In the genomic region with DNA sequence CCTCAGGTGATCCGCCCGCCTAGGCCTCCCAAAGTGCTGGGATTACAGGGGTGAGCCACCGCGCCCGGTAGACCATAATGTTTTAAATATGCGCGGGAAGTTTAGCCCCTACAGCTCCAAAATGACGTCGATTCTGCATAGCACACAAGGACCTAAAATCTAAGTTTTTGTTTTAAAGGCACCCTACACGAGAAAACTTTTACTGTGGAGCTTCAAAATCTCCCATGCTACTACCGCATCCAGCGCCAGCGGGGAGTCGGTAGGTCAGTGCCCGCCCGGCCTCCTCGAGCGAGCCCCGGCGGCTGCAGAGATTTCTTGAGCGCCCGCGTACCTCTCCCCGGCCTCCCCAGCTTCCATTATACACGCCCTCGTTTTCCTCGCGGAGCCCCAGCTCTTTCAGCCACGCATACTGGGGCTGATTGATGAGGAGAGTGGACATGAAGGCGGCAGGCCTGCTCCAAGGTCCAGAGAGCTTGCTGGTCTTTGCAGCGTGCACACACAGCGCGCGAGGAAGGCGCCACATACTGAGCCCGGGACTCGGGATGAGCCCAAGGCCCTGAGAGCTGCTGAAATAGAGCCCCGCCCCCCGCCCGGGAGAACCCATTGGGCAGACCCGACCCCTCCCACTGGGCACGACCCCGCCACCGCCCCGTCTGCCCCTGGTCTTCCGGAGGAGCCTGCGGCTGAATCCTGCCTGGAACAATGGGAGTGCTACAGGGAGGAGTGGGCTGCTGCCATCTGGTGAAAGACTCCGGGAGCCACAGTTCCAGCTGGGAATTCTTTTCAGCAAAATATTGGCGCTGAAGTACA, we compare ENCODE assay signal across 1 cellular context.
TF ChIP-seq lines count a peak whose summit lies in the region.

A gene (minus strand): TSS at position 544 of the 810 bp plus-strand sequence. CDS start 21 bp downstream, at position 523.

TF ChIP-seq in HepG2, 621 proteins besides CTCF, POLR2A, EP300 and RAD21 (continued from another document and continues in another):
- TF ChIP-seq, protein P1, sequence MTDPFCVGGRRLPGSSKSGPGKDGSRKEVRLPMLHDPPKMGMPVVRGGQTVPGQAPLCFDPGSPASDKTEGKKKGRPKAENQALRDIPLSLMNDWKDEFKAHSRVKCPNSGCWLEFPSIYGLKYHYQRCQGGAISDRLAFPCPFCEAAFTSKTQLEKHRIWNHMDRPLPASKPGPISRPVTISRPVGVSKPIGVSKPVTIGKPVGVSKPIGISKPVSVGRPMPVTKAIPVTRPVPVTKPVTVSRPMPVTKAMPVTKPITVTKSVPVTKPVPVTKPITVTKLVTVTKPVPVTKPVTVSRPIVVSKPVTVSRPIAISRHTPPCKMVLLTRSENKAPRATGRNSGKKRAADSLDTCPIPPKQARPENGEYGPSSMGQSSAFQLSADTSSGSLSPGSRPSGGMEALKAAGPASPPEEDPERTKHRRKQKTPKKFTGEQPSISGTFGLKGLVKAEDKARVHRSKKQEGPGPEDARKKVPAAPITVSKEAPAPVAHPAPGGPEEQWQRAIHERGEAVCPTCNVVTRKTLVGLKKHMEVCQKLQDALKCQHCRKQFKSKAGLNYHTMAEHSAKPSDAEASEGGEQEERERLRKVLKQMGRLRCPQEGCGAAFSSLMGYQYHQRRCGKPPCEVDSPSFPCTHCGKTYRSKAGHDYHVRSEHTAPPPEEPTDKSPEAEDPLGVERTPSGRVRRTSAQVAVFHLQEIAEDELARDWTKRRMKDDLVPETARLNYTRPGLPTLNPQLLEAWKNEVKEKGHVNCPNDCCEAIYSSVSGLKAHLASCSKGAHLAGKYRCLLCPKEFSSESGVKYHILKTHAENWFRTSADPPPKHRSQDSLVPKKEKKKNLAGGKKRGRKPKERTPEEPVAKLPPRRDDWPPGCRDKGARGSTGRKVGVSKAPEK (CRISPR knock-in tag; IDR thresholded peaks at IDR 0.05; ENCODE audit: borderline replicate concordance), result 0 out of 2 replicates have a peak, but pooled peaks have one; percentile 19
- TF ChIP-seq, protein P2, sequence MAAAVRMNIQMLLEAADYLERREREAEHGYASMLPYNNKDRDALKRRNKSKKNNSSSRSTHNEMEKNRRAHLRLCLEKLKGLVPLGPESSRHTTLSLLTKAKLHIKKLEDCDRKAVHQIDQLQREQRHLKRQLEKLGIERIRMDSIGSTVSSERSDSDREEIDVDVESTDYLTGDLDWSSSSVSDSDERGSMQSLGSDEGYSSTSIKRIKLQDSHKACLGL (CRISPR knock-in tag; IDR thresholded peaks at IDR 0.05), result peak; percentile 74; the same call in 1 of the 2 replicates
- TF ChIP-seq HES4 (CRISPR knock-in tag; IDR thresholded peaks at IDR 0.05; ENCODE audit: borderline replicate concordance) (0 out of 2 replicates have a peak, but pooled peaks have one; percentile 59), HNRNPK (IDR thresholded peaks at IDR 0.05; ENCODE audit: low read depth, low read length, poor library complexity, severe bottlenecking) (no peak), TCF12 (IDR thresholded peaks at IDR 0.05) (no peak), TCF12 (CRISPR knock-in tag; IDR thresholded peaks at IDR 0.05) (0 out of 2 replicates have a peak, but pooled peaks have one; percentile 31), BORCS8-MEF2B (CRISPR knock-in tag; IDR thresholded peaks at IDR 0.05) (peak; percentile 82; the same call in 1 of the 2 replicates), ZMYM4 (CRISPR knock-in tag; IDR thresholded peaks at IDR 0.05) (peak; percentile 90), PHF20 (CRISPR knock-in tag; IDR thresholded peaks at IDR 0.05) (peak; percentile 59), KAT8 (CRISPR knock-in tag; IDR thresholded peaks at IDR 0.05) (peak; percentile 89), IRF2 (CRISPR knock-in tag; IDR thresholded peaks at IDR 0.05) (peak; percentile 70), ZNF160 (CRISPR knock-in tag; IDR thresholded peaks at IDR 0.05) (peak; percentile 87), ZNF788 (CRISPR knock-in tag; IDR thresholded peaks at IDR 0.05; ENCODE audit: borderline replicate concordance) (peak; percentile 73; the same call in 1 of the 2 replicates), HCFC1 (IDR thresholded peaks at IDR 0.05; ENCODE audit: low read depth, low read length) (no peak; the same call in 1 of the 2 replicates), ZNF614 (CRISPR knock-in tag; IDR thresholded peaks at IDR 0.05; ENCODE audit: borderline replicate concordance) (peak; percentile 83; the same call in 1 of the 2 replicates), ASH2L (IDR thresholded peaks at IDR 0.05; ENCODE audit: insufficient read length, low read depth, low read length) (peak; percentile 93), SIN3B (IDR thresholded peaks at IDR 0.05; ENCODE audit: low read length) (peak; percentile 61), KMT2B (CRISPR knock-in tag; IDR thresholded peaks at IDR 0.05) (peak; percentile 87), ZNF33A (CRISPR knock-in tag; IDR thresholded peaks at IDR 0.05; ENCODE audit: borderline replicate concordance) (0 out of 2 replicates have a peak, but pooled peaks have one; percentile 16), SP1 (IDR thresholded peaks at IDR 0.05) (no peak), SP1 (CRISPR knock-in tag; IDR thresholded peaks at IDR 0.05) (peak; percentile 70; the same call in 1 of the 2 replicates), ZNF569 (CRISPR knock-in tag; IDR thresholded peaks at IDR 0.05; ENCODE audit: borderline replicate concordance) (peak; percentile 81; the same call in 1 of the 2 replicates), PHF21A (CRISPR knock-in tag; IDR thresholded peaks at IDR 0.05) (peak; percentile 71), ZFP36 (IDR thresholded peaks at IDR 0.05; ENCODE audit: borderline replicate concordance, low read depth, low read length, partially characterized antibody) (no peak), SRSF1 (optimal IDR thresholded peaks at IDR 0.05; ENCODE audit: low read depth, low read length) (no peak), MED8 (CRISPR knock-in tag; IDR thresholded peaks at IDR 0.05; ENCODE audit: insufficient replicate concordance) (no peak), ZNF703 (CRISPR knock-in tag; IDR thresholded peaks at IDR 0.05; ENCODE audit: borderline replicate concordance) (peak; percentile 71; the same call in 1 of the 2 replicates), ZNF761 (CRISPR knock-in tag; conservative IDR thresholded peaks at IDR 0.05) (peak; percentile 51; the same call in 1 of the 2 replicates), SMC3 (IDR thresholded peaks at IDR 0.05; ENCODE audit: low read length) (peak; percentile 77)
- TF ChIP-seq, protein P3, sequence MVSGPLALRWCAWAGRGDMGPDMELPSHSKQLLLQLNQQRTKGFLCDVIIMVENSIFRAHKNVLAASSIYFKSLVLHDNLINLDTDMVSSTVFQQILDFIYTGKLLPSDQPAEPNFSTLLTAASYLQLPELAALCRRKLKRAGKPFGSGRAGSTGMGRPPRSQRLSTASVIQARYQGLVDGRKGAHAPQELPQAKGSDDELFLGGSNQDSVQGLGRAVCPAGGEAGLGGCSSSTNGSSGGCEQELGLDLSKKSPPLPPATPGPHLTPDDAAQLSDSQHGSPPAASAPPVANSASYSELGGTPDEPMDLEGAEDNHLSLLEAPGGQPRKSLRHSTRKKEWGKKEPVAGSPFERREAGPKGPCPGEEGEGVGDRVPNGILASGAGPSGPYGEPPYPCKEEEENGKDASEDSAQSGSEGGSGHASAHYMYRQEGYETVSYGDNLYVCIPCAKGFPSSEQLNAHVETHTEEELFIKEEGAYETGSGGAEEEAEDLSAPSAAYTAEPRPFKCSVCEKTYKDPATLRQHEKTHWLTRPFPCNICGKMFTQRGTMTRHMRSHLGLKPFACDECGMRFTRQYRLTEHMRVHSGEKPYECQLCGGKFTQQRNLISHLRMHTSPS (CRISPR knock-in tag; IDR thresholded peaks at IDR 0.05; ENCODE audit: low read depth), result peak; percentile 58; the same call in 1 of the 2 replicates
- TF ChIP-seq, protein P4, sequence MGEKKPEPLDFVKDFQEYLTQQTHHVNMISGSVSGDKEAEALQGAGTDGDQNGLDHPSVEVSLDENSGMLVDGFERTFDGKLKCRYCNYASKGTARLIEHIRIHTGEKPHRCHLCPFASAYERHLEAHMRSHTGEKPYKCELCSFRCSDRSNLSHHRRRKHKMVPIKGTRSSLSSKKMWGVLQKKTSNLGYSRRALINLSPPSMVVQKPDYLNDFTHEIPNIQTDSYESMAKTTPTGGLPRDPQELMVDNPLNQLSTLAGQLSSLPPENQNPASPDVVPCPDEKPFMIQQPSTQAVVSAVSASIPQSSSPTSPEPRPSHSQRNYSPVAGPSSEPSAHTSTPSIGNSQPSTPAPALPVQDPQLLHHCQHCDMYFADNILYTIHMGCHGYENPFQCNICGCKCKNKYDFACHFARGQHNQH (CRISPR knock-in tag; IDR thresholded peaks at IDR 0.05), result peak; percentile 84; the same call in 1 of the 2 replicates
- TF ChIP-seq, protein P5, sequence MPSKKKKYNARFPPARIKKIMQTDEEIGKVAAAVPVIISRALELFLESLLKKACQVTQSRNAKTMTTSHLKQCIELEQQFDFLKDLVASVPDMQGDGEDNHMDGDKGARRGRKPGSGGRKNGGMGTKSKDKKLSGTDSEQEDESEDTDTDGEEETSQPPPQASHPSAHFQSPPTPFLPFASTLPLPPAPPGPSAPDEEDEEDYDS (CRISPR knock-in tag; IDR thresholded peaks at IDR 0.05), result peak; percentile 96
- TF ChIP-seq, protein P6, sequence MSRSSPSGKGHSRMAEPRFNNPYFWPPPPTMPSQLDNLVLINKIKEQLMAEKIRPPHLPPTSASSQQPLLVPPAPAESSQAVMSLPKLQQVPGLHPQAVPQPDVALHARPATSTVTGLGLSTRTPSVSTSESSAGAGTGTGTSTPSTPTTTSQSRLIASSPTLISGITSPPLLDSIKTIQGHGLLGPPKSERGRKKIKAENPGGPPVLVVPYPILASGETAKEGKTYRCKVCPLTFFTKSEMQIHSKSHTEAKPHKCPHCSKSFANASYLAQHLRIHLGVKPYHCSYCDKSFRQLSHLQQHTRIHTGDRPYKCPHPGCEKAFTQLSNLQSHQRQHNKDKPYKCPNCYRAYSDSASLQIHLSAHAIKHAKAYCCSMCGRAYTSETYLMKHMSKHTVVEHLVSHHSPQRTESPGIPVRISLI (CRISPR knock-in tag; IDR thresholded peaks at IDR 0.05; ENCODE audit: borderline replicate concordance), result peak; percentile 42; the same call in 1 of the 2 replicates
- TF ChIP-seq, protein P7, sequence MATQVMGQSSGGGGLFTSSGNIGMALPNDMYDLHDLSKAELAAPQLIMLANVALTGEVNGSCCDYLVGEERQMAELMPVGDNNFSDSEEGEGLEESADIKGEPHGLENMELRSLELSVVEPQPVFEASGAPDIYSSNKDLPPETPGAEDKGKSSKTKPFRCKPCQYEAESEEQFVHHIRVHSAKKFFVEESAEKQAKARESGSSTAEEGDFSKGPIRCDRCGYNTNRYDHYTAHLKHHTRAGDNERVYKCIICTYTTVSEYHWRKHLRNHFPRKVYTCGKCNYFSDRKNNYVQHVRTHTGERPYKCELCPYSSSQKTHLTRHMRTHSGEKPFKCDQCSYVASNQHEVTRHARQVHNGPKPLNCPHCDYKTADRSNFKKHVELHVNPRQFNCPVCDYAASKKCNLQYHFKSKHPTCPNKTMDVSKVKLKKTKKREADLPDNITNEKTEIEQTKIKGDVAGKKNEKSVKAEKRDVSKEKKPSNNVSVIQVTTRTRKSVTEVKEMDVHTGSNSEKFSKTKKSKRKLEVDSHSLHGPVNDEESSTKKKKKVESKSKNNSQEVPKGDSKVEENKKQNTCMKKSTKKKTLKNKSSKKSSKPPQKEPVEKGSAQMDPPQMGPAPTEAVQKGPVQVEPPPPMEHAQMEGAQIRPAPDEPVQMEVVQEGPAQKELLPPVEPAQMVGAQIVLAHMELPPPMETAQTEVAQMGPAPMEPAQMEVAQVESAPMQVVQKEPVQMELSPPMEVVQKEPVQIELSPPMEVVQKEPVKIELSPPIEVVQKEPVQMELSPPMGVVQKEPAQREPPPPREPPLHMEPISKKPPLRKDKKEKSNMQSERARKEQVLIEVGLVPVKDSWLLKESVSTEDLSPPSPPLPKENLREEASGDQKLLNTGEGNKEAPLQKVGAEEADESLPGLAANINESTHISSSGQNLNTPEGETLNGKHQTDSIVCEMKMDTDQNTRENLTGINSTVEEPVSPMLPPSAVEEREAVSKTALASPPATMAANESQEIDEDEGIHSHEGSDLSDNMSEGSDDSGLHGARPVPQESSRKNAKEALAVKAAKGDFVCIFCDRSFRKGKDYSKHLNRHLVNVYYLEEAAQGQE (IDR thresholded peaks at IDR 0.05; ENCODE audit: borderline replicate concordance in 1 of 2, low read depth in 1 of 2, low read length in 2 of 2), result peak in 1 of 2 experiments; percentile 42; a peak in 1 of 4 replicates
- TF ChIP-seq, protein P8, sequence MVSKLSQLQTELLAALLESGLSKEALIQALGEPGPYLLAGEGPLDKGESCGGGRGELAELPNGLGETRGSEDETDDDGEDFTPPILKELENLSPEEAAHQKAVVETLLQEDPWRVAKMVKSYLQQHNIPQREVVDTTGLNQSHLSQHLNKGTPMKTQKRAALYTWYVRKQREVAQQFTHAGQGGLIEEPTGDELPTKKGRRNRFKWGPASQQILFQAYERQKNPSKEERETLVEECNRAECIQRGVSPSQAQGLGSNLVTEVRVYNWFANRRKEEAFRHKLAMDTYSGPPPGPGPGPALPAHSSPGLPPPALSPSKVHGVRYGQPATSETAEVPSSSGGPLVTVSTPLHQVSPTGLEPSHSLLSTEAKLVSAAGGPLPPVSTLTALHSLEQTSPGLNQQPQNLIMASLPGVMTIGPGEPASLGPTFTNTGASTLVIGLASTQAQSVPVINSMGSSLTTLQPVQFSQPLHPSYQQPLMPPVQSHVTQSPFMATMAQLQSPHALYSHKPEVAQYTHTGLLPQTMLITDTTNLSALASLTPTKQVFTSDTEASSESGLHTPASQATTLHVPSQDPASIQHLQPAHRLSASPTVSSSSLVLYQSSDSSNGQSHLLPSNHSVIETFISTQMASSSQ (IDR thresholded peaks at IDR 0.05; ENCODE audit: low read depth), result peak; percentile 38; the same call in 1 of the 2 replicates
- TF ChIP-seq, protein P8 (CRISPR knock-in tag; IDR thresholded peaks at IDR 0.05; ENCODE audit: borderline replicate concordance), result peak; percentile 58; the same call in 1 of the 2 replicates
- TF ChIP-seq, protein P9, sequence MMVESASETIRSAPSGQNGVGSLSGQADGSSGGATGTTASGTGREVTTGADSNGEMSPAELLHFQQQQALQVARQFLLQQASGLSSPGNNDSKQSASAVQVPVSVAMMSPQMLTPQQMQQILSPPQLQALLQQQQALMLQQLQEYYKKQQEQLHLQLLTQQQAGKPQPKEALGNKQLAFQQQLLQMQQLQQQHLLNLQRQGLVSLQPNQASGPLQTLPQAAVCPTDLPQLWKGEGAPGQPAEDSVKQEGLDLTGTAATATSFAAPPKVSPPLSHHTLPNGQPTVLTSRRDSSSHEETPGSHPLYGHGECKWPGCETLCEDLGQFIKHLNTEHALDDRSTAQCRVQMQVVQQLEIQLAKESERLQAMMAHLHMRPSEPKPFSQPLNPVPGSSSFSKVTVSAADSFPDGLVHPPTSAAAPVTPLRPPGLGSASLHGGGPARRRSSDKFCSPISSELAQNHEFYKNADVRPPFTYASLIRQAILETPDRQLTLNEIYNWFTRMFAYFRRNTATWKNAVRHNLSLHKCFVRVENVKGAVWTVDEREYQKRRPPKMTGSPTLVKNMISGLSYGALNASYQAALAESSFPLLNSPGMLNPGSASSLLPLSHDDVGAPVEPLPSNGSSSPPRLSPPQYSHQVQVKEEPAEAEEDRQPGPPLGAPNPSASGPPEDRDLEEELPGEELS (CRISPR knock-in tag; IDR thresholded peaks at IDR 0.05), result peak; percentile 50; the same call in 1 of the 2 replicates
